Comparison of ENCODE assay signal across 1 cellular context in genomic region chr10:14705548-14706234, GRCh38.
TF ChIP-seq lines count a peak whose summit lies in the region.

No MANE protein-coding gene starts in this region.

TF ChIP-seq in IMR-90, 13 proteins besides CTCF, POLR2A, EP300 and RAD21:
- TF ChIP-seq FOS (IDR thresholded peaks at IDR 0.05; ENCODE audit: low read depth, low read length), result no peak
- TF ChIP-seq BHLHE40 (IDR thresholded peaks at IDR 0.05; ENCODE audit: low read depth, low read length), result no peak
TF ChIP-seq in IMR-90: peak in this region for 0.
